Comparison of ENCODE assay signal across 8 cellular contexts in the genomic region with DNA sequence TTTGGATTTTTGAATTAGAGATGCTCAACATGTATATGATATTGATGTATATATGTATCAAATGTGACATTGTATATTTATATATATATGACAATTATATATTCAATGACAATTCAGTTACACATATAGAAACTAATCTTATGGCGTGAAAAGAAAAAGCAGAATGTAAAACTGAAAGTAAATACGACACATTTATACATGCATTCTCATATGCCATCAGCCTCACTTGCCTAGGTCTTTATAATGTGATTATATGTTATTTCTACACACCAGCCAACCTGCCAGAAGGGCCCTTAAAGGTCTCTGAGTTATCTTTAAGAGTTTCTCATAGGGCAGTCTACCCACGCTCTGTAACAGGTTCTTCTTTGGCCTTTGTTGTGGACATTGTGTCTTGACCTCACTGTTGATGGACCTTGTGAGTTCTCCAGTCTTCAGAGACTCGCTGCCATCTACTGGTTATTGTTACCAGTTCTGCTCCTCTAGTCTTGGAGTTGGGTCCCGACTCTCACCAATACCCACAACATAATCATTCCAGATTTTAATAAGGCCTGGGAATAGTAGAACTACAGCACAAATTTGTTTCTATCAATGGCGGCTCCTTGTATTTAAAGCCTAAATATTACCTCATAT.
DNase-seq lines count a peak whose midpoint lies in the region; ATAC-seq and TF ChIP-seq lines count a peak whose summit lies in the region.

No MANE protein-coding gene starts in this region.

- no TSS peak for BruUV-seq in HCT116 (replicated peaks; lab: Mats Ljungman, UMichigan)

- DNase-seq in HCT116 (ENCODE audit: low read depth, low spot score) (no peak), MG63 (peak; percentile 15), chondrocyte (ENCODE audit: low spot score) (no peak), mucosa of descending colon (peak in 1 of 3 donors; percentile 50), ecto neural progenitor cell (ENCODE audit: low spot score) (no peak), hepatic stellate cell (ENCODE audit: low spot score) (no peak)
- no peak for DNase-seq in activated CD8-positive, alpha-beta memory T cell treated with anti-CD3 and anti-CD28 coated beads, Interleukin-2, amount 50 U/mL, for 4 hours

- no peaks in the 10 kb centered on the region for H4K20me1 ChIP-seq in HCT116 (ENCODE audit: insufficient read depth)

- no peak overlapping the region for H2AFZ ChIP-seq in HCT116 (ENCODE audit: low read depth, low read length, poor library complexity, severe bottlenecking)

- H3K4me3 ChIP-seq in GM12875 (ENCODE audit: low read depth, low read length) (peak overlapping the region; percentile 29), HCT116 (replicated peaks in 1 of 2; ENCODE audit: low read depth in 1 of 2, low read length in 2 of 2) (no peak overlapping the region), MG63 (no peak overlapping the region), mucosa of descending colon (no peak overlapping the region)

- no peaks in the 10 kb centered on the region for H3K4me1 Mint-ChIP-seq in chondrocyte (ENCODE audit: low read depth)

- peak; percentile 60; the same call in 1 of the 2 replicates for ATAC-seq in HCT116
- peak; percentile 49 for ATAC-seq in mucosa of descending colon

- H3K36me3 ChIP-seq in HCT116 (ENCODE audit: control insufficient read depth in 1 of 2, insufficient read depth in 2 of 2, low read length in 2 of 2) (no peaks in the 10 kb centered on the region), MG63 (no peaks in the 10 kb centered on the region), mucosa of descending colon (ENCODE audit: low read depth) (no peaks in the 10 kb centered on the region)

- H3K36me3 Mint-ChIP-seq in chondrocyte (ENCODE audit: low read depth): no peaks in the 10 kb centered on the region

- H3K27ac ChIP-seq in HCT116 (ENCODE audit: low read depth, low read length): no peak overlapping the region

- no peak overlapping the region for H3K4me2 ChIP-seq in HCT116 (ENCODE audit: low read length)

- intact Hi-C loops in HCT116 (cut with micrococcal nuclease) (loop anchor here (2.0 kb wide), 1 partner anchor 256 kb away; no protein-coding TSS in a partner anchor), mucosa of descending colon (cut with DNase I, micrococcal nuclease) (loop anchor here in 1 of 2 donors (2.0 kb wide), 1 partner anchor 256 kb away; no protein-coding TSS in a partner anchor)

- H3K4me1 ChIP-seq in HCT116 (ENCODE audit: control insufficient read depth in 1 of 2, insufficient read depth in 2 of 2, low read length in 2 of 2) (no peaks in the 10 kb centered on the region), mucosa of descending colon (ENCODE audit: low read depth) (no peaks in the 10 kb centered on the region)

- H3K9me3 ChIP-seq in HCT116 (ENCODE audit: control insufficient read depth in 1 of 2, insufficient read depth in 1 of 2, low read depth in 1 of 2, low read length in 2 of 2) (no peaks in the 10 kb centered on the region), MG63 (no peaks in the 10 kb centered on the region), mucosa of descending colon (no peaks in the 10 kb centered on the region)

- peaks cover 4% of the 10 kb centered on the region for H3K9me3 Mint-ChIP-seq in chondrocyte (ENCODE audit: low read depth)

- no peak overlapping the region for H3K4me3 Mint-ChIP-seq in chondrocyte (ENCODE audit: unreplicated experiment)

- TF ChIP-seq POLR2A in HCT116 (IDR thresholded peaks at IDR 0.05; ENCODE audit: borderline replicate concordance, extremely low read depth, insufficient read depth, insufficient read length): no peak

- peak; percentile 26; the same call in 1 of the 2 replicates for TF ChIP-seq CTCF in GM12875 (IDR thresholded peaks at IDR 0.05; ENCODE audit: borderline replicate concordance, insufficient read depth, low read depth, low read length)
- peak in 2 of 3 experiments; percentile 16 to 22; a peak in 1 of 6 replicates for TF ChIP-seq CTCF in HCT116 (IDR thresholded peaks at IDR 0.05 in 2 of 3, conservative IDR thresholded peaks at IDR 0.05 in 1 of 3; ENCODE audit: borderline replicate concordance in 1 of 3, insufficient read depth in 1 of 3, low read depth in 2 of 3, low read length in 2 of 3)
- peak; percentile 79 for TF ChIP-seq CTCF in chondrocyte (IDR thresholded peaks at IDR 0.05)
- no peak for TF ChIP-seq CTCF in mucosa of descending colon (IDR thresholded peaks at IDR 0.05)

- RAD21 ChIA-PET in HCT116 (lab: Charles Lee; ENCODE audit: low non-redundant PET in 1 of 2, low total read pairs in 2 of 2, uncharacterized antibody in 2 of 2, unreplicated experiment in 2 of 2): no interaction called here

- peak; percentile 40 for TF ChIP-seq RAD21 in HCT116 (IDR thresholded peaks at IDR 0.05; ENCODE audit: low read depth)

- POLR2A ChIA-PET in HCT116 (lab: Charles Lee): no interaction called here

- no peak overlapping the region for H3K9ac ChIP-seq in HCT116 (ENCODE audit: low read length)

- H3K27ac Mint-ChIP-seq in chondrocyte (ENCODE audit: unreplicated experiment): no peak overlapping the region

- peaks cover 11% of the 10 kb centered on the region; the same call in 1 of the 2 replicates for H3K27me3 ChIP-seq in HCT116 (ENCODE audit: insufficient read depth, low read length)
- no peaks in the 10 kb centered on the region for H3K27me3 ChIP-seq in MG63

- H3K27me3 Mint-ChIP-seq in chondrocyte (ENCODE audit: low read depth): no peaks in the 10 kb centered on the region

- H3K79me2 ChIP-seq in HCT116 (ENCODE audit: insufficient read depth, low read length): no peaks in the 10 kb centered on the region

- no peaks in the 10 kb centered on the region for H3K9me2 ChIP-seq in HCT116 (ENCODE audit: insufficient read depth)

- CTCF ChIA-PET in HCT116 (lab: Charles Lee): no interaction called here

TF ChIP-seq in HCT116, 20 proteins besides CTCF, POLR2A, EP300 and RAD21:
- TF ChIP-seq SIN3A (IDR thresholded peaks at IDR 0.05; ENCODE audit: low read depth) (no peak), SP1 (IDR thresholded peaks at IDR 0.05; ENCODE audit: low read depth) (no peak), YY1 (IDR thresholded peaks at IDR 0.05; ENCODE audit: extremely low read depth, insufficient replicate concordance, low read depth, low read length) (no peak), ZNF274 (IDR thresholded peaks at IDR 0.05; ENCODE audit: low read depth, low read length) (no peak), CEBPB (IDR thresholded peaks at IDR 0.05; ENCODE audit: low read depth) (no peak), EGR1 (IDR thresholded peaks at IDR 0.05; ENCODE audit: low read depth) (no peak), CBX3 (IDR thresholded peaks at IDR 0.05; ENCODE audit: low read depth) (no peak), EZH2 (IDR thresholded peaks at IDR 0.05) (no peak), POLR2AphosphoS5 (IDR thresholded peaks at IDR 0.05; ENCODE audit: low read depth, low read length) (no peak), JUND (IDR thresholded peaks at IDR 0.05) (no peak), ZFX (IDR thresholded peaks at IDR 0.05) (no peak)
- TF ChIP-seq, protein P1, sequence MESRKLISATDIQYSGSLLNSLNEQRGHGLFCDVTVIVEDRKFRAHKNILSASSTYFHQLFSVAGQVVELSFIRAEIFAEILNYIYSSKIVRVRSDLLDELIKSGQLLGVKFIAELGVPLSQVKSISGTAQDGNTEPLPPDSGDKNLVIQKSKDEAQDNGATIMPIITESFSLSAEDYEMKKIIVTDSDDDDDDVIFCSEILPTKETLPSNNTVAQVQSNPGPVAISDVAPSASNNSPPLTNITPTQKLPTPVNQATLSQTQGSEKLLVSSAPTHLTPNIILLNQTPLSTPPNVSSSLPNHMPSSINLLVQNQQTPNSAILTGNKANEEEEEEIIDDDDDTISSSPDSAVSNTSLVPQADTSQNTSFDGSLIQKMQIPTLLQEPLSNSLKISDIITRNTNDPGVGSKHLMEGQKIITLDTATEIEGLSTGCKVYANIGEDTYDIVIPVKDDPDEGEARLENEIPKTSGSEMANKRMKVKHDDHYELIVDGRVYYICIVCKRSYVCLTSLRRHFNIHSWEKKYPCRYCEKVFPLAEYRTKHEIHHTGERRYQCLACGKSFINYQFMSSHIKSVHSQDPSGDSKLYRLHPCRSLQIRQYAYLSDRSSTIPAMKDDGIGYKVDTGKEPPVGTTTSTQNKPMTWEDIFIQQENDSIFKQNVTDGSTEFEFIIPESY (IDR thresholded peaks at IDR 0.05; ENCODE audit: extremely low read depth, insufficient replicate concordance, low read length): no peak
- TF ChIP-seq, protein P2, sequence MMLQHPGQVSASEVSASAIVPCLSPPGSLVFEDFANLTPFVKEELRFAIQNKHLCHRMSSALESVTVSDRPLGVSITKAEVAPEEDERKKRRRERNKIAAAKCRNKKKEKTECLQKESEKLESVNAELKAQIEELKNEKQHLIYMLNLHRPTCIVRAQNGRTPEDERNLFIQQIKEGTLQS (IDR thresholded peaks at IDR 0.05): no peak
- TF ChIP-seq, protein P3, sequence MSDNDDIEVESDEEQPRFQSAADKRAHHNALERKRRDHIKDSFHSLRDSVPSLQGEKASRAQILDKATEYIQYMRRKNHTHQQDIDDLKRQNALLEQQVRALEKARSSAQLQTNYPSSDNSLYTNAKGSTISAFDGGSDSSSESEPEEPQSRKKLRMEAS (IDR thresholded peaks at IDR 0.05): no peak
- TF ChIP-seq, protein P4, sequence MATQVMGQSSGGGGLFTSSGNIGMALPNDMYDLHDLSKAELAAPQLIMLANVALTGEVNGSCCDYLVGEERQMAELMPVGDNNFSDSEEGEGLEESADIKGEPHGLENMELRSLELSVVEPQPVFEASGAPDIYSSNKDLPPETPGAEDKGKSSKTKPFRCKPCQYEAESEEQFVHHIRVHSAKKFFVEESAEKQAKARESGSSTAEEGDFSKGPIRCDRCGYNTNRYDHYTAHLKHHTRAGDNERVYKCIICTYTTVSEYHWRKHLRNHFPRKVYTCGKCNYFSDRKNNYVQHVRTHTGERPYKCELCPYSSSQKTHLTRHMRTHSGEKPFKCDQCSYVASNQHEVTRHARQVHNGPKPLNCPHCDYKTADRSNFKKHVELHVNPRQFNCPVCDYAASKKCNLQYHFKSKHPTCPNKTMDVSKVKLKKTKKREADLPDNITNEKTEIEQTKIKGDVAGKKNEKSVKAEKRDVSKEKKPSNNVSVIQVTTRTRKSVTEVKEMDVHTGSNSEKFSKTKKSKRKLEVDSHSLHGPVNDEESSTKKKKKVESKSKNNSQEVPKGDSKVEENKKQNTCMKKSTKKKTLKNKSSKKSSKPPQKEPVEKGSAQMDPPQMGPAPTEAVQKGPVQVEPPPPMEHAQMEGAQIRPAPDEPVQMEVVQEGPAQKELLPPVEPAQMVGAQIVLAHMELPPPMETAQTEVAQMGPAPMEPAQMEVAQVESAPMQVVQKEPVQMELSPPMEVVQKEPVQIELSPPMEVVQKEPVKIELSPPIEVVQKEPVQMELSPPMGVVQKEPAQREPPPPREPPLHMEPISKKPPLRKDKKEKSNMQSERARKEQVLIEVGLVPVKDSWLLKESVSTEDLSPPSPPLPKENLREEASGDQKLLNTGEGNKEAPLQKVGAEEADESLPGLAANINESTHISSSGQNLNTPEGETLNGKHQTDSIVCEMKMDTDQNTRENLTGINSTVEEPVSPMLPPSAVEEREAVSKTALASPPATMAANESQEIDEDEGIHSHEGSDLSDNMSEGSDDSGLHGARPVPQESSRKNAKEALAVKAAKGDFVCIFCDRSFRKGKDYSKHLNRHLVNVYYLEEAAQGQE (IDR thresholded peaks at IDR 0.05; ENCODE audit: low read depth): no peak
